In the genomic region with DNA sequence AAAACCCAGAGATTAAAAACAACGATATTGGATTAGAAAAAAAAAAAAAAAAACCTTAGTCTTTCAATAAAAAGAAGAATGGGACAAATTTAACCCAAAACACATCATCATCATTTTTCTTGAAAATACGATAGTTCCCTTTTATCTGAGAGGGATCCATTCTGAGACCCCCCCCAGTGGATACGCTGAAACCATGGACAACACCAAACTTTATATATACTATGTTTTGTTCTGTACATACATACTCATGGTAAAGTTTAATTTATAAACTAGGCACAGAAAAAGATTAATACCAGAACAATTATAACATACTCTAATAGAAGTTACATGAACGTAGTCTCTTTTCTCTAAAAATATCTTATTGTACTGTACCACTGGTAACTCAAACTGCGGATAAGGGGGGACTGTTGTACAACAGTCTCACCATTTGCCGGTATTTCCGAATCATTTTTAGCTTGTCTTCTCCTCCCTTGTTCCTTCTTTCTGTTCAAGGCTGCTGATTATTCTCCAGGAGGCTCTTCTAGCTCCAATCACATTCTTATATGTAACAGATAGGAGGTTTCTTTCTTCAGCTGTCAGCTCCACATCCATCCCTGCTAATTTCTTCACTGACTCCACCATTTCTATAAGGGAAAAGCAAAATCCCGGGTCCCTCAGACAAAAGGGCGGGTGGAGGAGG, we compare ENCODE assay signal across 8 cellular contexts. TPM values are rescaled to one million over a fixed set of nuclear protein-coding genes. Genes with fewer than 3 reads are reported as not detected.
A peak's percentile ranks its signal among the peaks of the same experiment; 100 is the strongest.
DNase-seq lines count a peak whose midpoint lies in the region; ATAC-seq, FAIRE-seq and TF ChIP-seq lines count a peak whose summit lies in the region.

No MANE protein-coding gene starts in this region.

- POLR2A ChIA-PET in CD8-positive, alpha-beta T cell (lab: Charles Lee): interaction anchor here (1.4 kb wide), 2 partner anchors 10 to 312 kb away, joined by 5 read pairs; no protein-coding TSS in a partner anchor
- POLR2A ChIA-PET in Panc1 (lab: Charles Lee): interaction anchor here (0.6 to 0.7 kb wide), 2 partner anchors 24 to 52 kb away, joined by 5 to 12 read pairs; no protein-coding TSS in a partner anchor

- BruUV-seq in Panc1 (replicated peaks; lab: Mats Ljungman, UMichigan): no TSS peak

- H3K27ac Mint-ChIP-seq in CD8-positive, alpha-beta T cell: peak overlapping the region; percentile 78

- no peak for DNase-seq in CD8-positive, alpha-beta T cell
- DNase-seq in Panc1 (ENCODE audit: low read depth, low spot score) (no peak), ovary (no peak), RCC 7860 (ENCODE audit: low spot score) (no peak), amygdala (lab: John Stamatoyannopoulos, UW) (no peak)

- no peak for TF ChIP-seq EP300 in ovary (IDR thresholded peaks at IDR 0.05)

- peak overlapping the region; percentile 70 for H3K4me3 ChIP-seq in CD8-positive, alpha-beta T cell (ENCODE audit: low read depth, low read length)
- H3K4me3 ChIP-seq in Panc1 (ENCODE audit: low read depth in 2 of 2, low read length in 2 of 2) (peak overlapping the region; percentile 43 to 63), esophagus (ENCODE audit: low read depth in 1 of 2, low read length in 2 of 2) (peak overlapping the region; percentile 55 to 79), ovary (peak overlapping the region; percentile 66)

- in situ Hi-C loops in Panc1 (cut with HindIII; ENCODE audit: low pct_unique_long_range_greater_than_20kb, low sequenced_read_pairs): no loop called here

- H3K27ac ChIP-seq in CD8-positive, alpha-beta T cell (ENCODE audit: low read depth, low read length): peak overlapping the region; percentile 49
- peak overlapping the region; percentile 62 for H3K27ac ChIP-seq in Panc1 (ENCODE audit: low read length)
- peak overlapping the region; percentile 82 for H3K27ac ChIP-seq in esophagus (ENCODE audit: low read depth in 2 of 2, low read length in 1 of 2)
- H3K27ac ChIP-seq in ovary: peak overlapping the region; percentile 82 to 91

- no peak for TF ChIP-seq POLR2A in ovary (IDR thresholded peaks at IDR 0.05)

- TF ChIP-seq CTCF in CD8-positive, alpha-beta T cell (IDR thresholded peaks at IDR 0.05): no peak
- TF ChIP-seq CTCF in Panc1 (IDR thresholded peaks at IDR 0.05): no peak
- no peak for TF ChIP-seq CTCF in ovary (IDR thresholded peaks at IDR 0.05)

- no peaks in the 10 kb centered on the region for H3K9me3 Mint-ChIP-seq in CD8-positive, alpha-beta T cell

- H3K27me3 Mint-ChIP-seq in CD8-positive, alpha-beta T cell (ENCODE audit: low read depth): peaks cover 14% of the 10 kb centered on the region

- intact Hi-C loops in CD8-positive, alpha-beta T cell (cut with DNase I, micrococcal nuclease): no loop called here
- intact Hi-C loops in Panc1 (cut with micrococcal nuclease; ENCODE audit: unreplicated experiment) (no loop called here), ovary (cut with DNase I) (loop anchor here in 1 of 4 donors (5.0 kb wide), 1 partner anchor 89 kb away; no protein-coding TSS in a partner anchor)

- no peaks in the 10 kb centered on the region for H3K36me3 ChIP-seq in CD8-positive, alpha-beta T cell (ENCODE audit: insufficient read depth, low read length)
- H3K36me3 ChIP-seq in Panc1 (ENCODE audit: control insufficient read depth, insufficient read depth, low read length): no peaks in the 10 kb centered on the region
- no peaks in the 10 kb centered on the region for H3K36me3 ChIP-seq in esophagus (ENCODE audit: control insufficient read depth in 2 of 2, insufficient read depth in 2 of 2, low read length in 1 of 2)
- H3K36me3 ChIP-seq in ovary: no peaks in the 10 kb centered on the region

- H3K36me3 Mint-ChIP-seq in CD8-positive, alpha-beta T cell: no peaks in the 10 kb centered on the region

- H3K4me1 ChIP-seq in CD8-positive, alpha-beta T cell (ENCODE audit: insufficient read depth, low read length): peaks cover 6% of the 10 kb centered on the region
- no peaks in the 10 kb centered on the region for H3K4me1 ChIP-seq in Panc1 (ENCODE audit: control insufficient read depth, insufficient read depth, low read length)
- no peaks in the 10 kb centered on the region for H3K4me1 ChIP-seq in esophagus (ENCODE audit: control insufficient read depth in 2 of 2, insufficient read depth in 2 of 2, low read length in 1 of 2)
- no peaks in the 10 kb centered on the region for H3K4me1 ChIP-seq in ovary (ENCODE audit: insufficient read depth)

- FAIRE-seq in RCC 7860 (lab: Jason Lieb, UNC): no peak

- CTCF ChIA-PET in CD8-positive, alpha-beta T cell (lab: Charles Lee): interaction anchor here (1.4 to 1.8 kb wide), 2 partner anchors 209 to 365 kb away, joined by 3 to 7 read pairs; no protein-coding TSS in a partner anchor
- CTCF ChIA-PET in Panc1 (lab: Charles Lee): interaction anchor here (0.7 to 1.0 kb wide), 3 partner anchors 198 to 209 kb away, joined by 3 to 7 read pairs (median 3); no protein-coding TSS in a partner anchor

- peak overlapping the region; percentile 90 for H3K4me3 Mint-ChIP-seq in CD8-positive, alpha-beta T cell

- WGBS in esophagus, 2 donors: 66% methylated on average over 9 of the region's 9 CpGs
- 52 to 64% (median 53%) methylated on average over 9 of the region's 9 CpGs for WGBS in ovary, 3 donors

- ATAC-seq in CD8-positive, alpha-beta T cell: no peak
- ATAC-seq in Panc1 (peak; percentile 59), esophagus mucosa (no peak), GM19467 (IDR thresholded peaks at IDR 0.05; ENCODE audit: unreplicated experiment) (no peak)

- peaks cover 15% of the 10 kb centered on the region for H3K4me1 Mint-ChIP-seq in CD8-positive, alpha-beta T cell (ENCODE audit: low read depth)

- H3K9me3 ChIP-seq in CD8-positive, alpha-beta T cell (ENCODE audit: low read length): no peaks in the 10 kb centered on the region
- no peaks in the 10 kb centered on the region for H3K9me3 ChIP-seq in Panc1 (ENCODE audit: control insufficient read depth, insufficient read depth, low read depth, low read length)
- no peaks in the 10 kb centered on the region for H3K9me3 ChIP-seq in esophagus (ENCODE audit: control insufficient read depth in 2 of 2, insufficient read depth in 1 of 2, low read depth in 1 of 2, low read length in 1 of 2)
- no peaks in the 10 kb centered on the region for H3K9me3 ChIP-seq in ovary

- no peaks in the 10 kb centered on the region for H3K27me3 ChIP-seq in CD8-positive, alpha-beta T cell (ENCODE audit: insufficient read depth, low read length)
- H3K27me3 ChIP-seq in Panc1 (ENCODE audit: control insufficient read depth, insufficient read depth, low read length): no peaks in the 10 kb centered on the region
- H3K27me3 ChIP-seq in esophagus (ENCODE audit: control insufficient read depth in 1 of 2, insufficient read depth in 2 of 2, low read length in 2 of 2): no peaks in the 10 kb centered on the region
- no peaks in the 10 kb centered on the region for H3K27me3 ChIP-seq in ovary

RNA-seq across cellular contexts. Expression of gene RNF135, which starts 37.0 kb away (rescaled TPM):
- total RNA-seq in CD8-positive, alpha-beta T cell: 1 to 10 TPM in 1 of 2 experiments, under 1 TPM in 1; 0.79 to 1.5 TPM
- total RNA-seq in Panc1 (2021; ENCODE audit: unreplicated experiment) (41.8 TPM), ovary (10 to 100 TPM; 15.0 to 19.6 (median 18.3) TPM), esophagus mucosa (23.7 TPM)
- polyA plus RNA-seq in Panc1 (2012; ENCODE audit: insufficient read length): 38.0 TPM
- polyA plus RNA-seq in esophagus (10 to 100 TPM; 14.9 to 17.9 TPM), ovary (10 to 100 TPM; 14.8 to 25.0 TPM)
